1 cellular context compared by ENCODE assay signal in the genomic region with DNA sequence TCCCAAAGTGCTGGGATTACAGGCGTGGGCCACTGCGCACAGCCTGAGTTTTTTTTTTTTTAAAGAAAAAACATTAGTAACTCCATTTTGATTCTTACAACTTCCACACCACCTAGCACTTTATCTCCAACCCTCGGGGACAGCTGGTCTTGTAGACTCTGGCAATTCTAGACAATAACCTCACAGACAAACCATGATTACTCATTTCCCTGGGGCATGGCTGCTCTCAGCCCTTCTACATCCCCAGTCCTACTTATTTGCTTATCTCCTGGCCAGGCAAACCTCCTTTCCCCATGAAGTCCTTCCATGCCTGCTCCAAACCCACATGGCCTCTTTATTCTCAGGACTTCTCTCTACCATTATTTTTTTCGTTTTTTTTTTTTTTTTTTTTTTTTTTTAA.
TF ChIP-seq lines count a peak whose summit lies in the region.

No MANE protein-coding gene starts in this region.

TF ChIP-seq in HepG2, 621 proteins besides CTCF, POLR2A, EP300 and RAD21 (continued from another document):
- TF ChIP-seq TP53 (CRISPR knock-in tag; conservative IDR thresholded peaks at IDR 0.05) = no peak
- TF ChIP-seq, protein P1, sequence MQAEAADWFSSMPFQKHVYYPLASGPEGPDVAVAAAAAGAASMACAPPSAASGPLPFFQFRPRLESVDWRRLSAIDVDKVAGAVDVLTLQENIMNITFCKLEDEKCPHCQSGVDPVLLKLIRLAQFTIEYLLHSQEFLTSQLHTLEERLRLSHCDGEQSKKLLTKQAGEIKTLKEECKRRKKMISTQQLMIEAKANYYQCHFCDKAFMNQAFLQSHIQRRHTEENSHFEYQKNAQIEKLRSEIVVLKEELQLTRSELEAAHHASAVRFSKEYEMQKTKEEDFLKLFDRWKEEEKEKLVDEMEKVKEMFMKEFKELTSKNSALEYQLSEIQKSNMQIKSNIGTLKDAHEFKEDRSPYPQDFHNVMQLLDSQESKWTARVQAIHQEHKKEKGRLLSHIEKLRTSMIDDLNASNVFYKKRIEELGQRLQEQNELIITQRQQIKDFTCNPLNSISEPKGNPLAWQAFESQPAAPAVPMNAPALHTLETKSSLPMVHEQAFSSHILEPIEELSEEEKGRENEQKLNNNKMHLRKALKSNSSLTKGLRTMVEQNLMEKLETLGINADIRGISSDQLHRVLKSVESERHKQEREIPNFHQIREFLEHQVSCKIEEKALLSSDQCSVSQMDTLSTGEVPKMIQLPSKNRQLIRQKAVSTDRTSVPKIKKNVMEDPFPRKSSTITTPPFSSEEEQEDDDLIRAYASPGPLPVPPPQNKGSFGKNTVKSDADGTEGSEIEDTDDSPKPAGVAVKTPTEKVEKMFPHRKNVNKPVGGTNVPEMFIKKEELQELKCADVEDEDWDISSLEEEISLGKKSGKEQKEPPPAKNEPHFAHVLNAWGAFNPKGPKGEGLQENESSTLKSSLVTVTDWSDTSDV (CRISPR knock-in tag; IDR thresholded peaks at IDR 0.05) = no peak
- TF ChIP-seq, protein P2, sequence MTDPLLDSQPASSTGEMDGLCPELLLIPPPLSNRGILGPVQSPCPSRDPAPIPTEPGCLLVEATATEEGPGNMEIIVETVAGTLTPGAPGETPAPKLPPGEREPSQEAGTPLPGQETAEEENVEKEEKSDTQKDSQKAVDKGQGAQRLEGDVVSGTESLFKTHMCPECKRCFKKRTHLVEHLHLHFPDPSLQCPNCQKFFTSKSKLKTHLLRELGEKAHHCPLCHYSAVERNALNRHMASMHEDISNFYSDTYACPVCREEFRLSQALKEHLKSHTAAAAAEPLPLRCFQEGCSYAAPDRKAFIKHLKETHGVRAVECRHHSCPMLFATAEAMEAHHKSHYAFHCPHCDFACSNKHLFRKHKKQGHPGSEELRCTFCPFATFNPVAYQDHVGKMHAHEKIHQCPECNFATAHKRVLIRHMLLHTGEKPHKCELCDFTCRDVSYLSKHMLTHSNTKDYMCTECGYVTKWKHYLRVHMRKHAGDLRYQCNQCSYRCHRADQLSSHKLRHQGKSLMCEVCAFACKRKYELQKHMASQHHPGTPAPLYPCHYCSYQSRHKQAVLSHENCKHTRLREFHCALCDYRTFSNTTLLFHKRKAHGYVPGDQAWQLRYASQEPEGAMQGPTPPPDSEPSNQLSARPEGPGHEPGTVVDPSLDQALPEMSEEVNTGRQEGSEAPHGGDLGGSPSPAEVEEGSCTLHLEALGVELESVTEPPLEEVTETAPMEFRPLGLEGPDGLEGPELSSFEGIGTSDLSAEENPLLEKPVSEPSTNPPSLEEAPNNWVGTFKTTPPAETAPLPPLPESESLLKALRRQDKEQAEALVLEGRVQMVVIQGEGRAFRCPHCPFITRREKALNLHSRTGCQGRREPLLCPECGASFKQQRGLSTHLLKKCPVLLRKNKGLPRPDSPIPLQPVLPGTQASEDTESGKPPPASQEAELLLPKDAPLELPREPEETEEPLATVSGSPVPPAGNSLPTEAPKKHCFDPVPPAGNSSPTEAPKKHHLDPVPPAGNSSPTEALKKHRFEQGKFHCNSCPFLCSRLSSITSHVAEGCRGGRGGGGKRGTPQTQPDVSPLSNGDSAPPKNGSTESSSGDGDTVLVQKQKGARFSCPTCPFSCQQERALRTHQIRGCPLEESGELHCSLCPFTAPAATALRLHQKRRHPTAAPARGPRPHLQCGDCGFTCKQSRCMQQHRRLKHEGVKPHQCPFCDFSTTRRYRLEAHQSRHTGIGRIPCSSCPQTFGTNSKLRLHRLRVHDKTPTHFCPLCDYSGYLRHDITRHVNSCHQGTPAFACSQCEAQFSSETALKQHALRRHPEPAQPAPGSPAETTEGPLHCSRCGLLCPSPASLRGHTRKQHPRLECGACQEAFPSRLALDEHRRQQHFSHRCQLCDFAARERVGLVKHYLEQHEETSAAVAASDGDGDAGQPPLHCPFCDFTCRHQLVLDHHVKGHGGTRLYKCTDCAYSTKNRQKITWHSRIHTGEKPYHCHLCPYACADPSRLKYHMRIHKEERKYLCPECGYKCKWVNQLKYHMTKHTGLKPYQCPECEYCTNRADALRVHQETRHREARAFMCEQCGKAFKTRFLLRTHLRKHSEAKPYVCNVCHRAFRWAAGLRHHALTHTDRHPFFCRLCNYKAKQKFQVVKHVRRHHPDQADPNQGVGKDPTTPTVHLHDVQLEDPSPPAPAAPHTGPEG (CRISPR knock-in tag; IDR thresholded peaks at IDR 0.05) = no peak
- TF ChIP-seq ZBTB7B (CRISPR knock-in tag; IDR thresholded peaks at IDR 0.05) = no peak
- TF ChIP-seq ZNF883 (CRISPR knock-in tag; IDR thresholded peaks at IDR 0.05; ENCODE audit: not compliant biosample characterization) = no peak
- no peak for TF ChIP-seq BORCS8-MEF2B (CRISPR knock-in tag; IDR thresholded peaks at IDR 0.05)
- no peak for TF ChIP-seq XBP1 (CRISPR knock-in tag; IDR thresholded peaks at IDR 0.05)
- TF ChIP-seq ERF (CRISPR knock-in tag; IDR thresholded peaks at IDR 0.05) = 0 out of 2 replicates have a peak, but pooled peaks have one; percentile 9
- no peak for TF ChIP-seq RFXANK (CRISPR knock-in tag; IDR thresholded peaks at IDR 0.05)
- no peak for TF ChIP-seq ZNF563 (CRISPR knock-in tag; IDR thresholded peaks at IDR 0.05)
- 0 out of 2 replicates have a peak, but pooled peaks have one; percentile 15 for TF ChIP-seq HMG20A (CRISPR knock-in tag; IDR thresholded peaks at IDR 0.05; ENCODE audit: borderline replicate concordance)
- peak; percentile 4; the same call in 1 of the 2 replicates for TF ChIP-seq ZSCAN20 (CRISPR knock-in tag; IDR thresholded peaks at IDR 0.05; ENCODE audit: borderline replicate concordance)
- 0 out of 2 replicates have a peak, but pooled peaks have one; percentile 7 for TF ChIP-seq KDM3A (CRISPR knock-in tag; IDR thresholded peaks at IDR 0.05; ENCODE audit: low read depth)
- no peak for TF ChIP-seq ZNF816 (CRISPR knock-in tag; IDR thresholded peaks at IDR 0.05; ENCODE audit: borderline replicate concordance)
- no peak for TF ChIP-seq DPF2 (CRISPR knock-in tag; IDR thresholded peaks at IDR 0.05; ENCODE audit: borderline replicate concordance, low read depth)
- no peak for TF ChIP-seq ZNF598 (CRISPR knock-in tag; IDR thresholded peaks at IDR 0.05; ENCODE audit: borderline replicate concordance)
- TF ChIP-seq, protein P3, sequence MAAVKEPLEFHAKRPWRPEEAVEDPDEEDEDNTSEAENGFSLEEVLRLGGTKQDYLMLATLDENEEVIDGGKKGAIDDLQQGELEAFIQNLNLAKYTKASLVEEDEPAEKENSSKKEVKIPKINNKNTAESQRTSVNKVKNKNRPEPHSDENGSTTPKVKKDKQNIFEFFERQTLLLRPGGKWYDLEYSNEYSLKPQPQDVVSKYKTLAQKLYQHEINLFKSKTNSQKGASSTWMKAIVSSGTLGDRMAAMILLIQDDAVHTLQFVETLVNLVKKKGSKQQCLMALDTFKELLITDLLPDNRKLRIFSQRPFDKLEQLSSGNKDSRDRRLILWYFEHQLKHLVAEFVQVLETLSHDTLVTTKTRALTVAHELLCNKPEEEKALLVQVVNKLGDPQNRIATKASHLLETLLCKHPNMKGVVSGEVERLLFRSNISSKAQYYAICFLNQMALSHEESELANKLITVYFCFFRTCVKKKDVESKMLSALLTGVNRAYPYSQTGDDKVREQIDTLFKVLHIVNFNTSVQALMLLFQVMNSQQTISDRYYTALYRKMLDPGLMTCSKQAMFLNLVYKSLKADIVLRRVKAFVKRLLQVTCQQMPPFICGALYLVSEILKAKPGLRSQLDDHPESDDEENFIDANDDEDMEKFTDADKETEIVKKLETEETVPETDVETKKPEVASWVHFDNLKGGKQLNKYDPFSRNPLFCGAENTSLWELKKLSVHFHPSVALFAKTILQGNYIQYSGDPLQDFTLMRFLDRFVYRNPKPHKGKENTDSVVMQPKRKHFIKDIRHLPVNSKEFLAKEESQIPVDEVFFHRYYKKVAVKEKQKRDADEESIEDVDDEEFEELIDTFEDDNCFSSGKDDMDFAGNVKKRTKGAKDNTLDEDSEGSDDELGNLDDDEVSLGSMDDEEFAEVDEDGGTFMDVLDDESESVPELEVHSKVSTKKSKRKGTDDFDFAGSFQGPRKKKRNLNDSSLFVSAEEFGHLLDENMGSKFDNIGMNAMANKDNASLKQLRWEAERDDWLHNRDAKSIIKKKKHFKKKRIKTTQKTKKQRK (IDR thresholded peaks at IDR 0.05; ENCODE audit: low read length) = no peak
- TF ChIP-seq AHR (CRISPR knock-in tag; IDR thresholded peaks at IDR 0.05) = no peak
- no peak for TF ChIP-seq RNF2 (conservative IDR thresholded peaks at IDR 0.05; ENCODE audit: low read depth)
- no peak for TF ChIP-seq JUNB (CRISPR knock-in tag; IDR thresholded peaks at IDR 0.05; ENCODE audit: borderline replicate concordance)
- TF ChIP-seq, protein P4, sequence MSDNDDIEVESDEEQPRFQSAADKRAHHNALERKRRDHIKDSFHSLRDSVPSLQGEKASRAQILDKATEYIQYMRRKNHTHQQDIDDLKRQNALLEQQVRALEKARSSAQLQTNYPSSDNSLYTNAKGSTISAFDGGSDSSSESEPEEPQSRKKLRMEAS (IDR thresholded peaks at IDR 0.05) = no peak; the same call in 1 of the 2 replicates
- no peak for TF ChIP-seq SMYD3 (CRISPR knock-in tag; IDR thresholded peaks at IDR 0.05)
- TF ChIP-seq, protein P5, sequence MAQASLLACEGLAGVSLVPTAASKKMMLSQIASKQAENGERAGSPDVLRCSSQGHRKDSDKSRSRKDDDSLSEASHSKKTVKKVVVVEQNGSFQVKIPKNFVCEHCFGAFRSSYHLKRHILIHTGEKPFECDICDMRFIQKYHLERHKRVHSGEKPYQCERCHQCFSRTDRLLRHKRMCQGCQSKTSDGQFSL (CRISPR knock-in tag; IDR thresholded peaks at IDR 0.05) = no peak
- TF ChIP-seq, protein P6, sequence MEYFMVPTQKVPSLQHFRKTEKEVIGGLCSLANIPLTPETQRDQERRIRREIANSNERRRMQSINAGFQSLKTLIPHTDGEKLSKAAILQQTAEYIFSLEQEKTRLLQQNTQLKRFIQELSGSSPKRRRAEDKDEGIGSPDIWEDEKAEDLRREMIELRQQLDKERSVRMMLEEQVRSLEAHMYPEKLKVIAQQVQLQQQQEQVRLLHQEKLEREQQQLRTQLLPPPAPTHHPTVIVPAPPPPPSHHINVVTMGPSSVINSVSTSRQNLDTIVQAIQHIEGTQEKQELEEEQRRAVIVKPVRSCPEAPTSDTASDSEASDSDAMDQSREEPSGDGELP (IDR thresholded peaks at IDR 0.05; ENCODE audit: borderline replicate concordance, low read depth) = no peak
- no peak for TF ChIP-seq DMAP1 (CRISPR knock-in tag; IDR thresholded peaks at IDR 0.05)
- TF ChIP-seq, protein P7, sequence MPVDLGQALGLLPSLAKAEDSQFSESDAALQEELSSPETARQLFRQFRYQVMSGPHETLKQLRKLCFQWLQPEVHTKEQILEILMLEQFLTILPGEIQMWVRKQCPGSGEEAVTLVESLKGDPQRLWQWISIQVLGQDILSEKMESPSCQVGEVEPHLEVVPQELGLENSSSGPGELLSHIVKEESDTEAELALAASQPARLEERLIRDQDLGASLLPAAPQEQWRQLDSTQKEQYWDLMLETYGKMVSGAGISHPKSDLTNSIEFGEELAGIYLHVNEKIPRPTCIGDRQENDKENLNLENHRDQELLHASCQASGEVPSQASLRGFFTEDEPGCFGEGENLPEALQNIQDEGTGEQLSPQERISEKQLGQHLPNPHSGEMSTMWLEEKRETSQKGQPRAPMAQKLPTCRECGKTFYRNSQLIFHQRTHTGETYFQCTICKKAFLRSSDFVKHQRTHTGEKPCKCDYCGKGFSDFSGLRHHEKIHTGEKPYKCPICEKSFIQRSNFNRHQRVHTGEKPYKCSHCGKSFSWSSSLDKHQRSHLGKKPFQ (CRISPR knock-in tag; IDR thresholded peaks at IDR 0.05; ENCODE audit: insufficient replicate concordance) = no peak
- TF ChIP-seq PHF5A (CRISPR knock-in tag; IDR thresholded peaks at IDR 0.05; ENCODE audit: low read depth, unreplicated experiment) = no peak
- no peak for TF ChIP-seq NBN (conservative IDR thresholded peaks at IDR 0.05)
- no peak for TF ChIP-seq ZNF572 (CRISPR knock-in tag; IDR thresholded peaks at IDR 0.05)
- TF ChIP-seq FOXO4 (CRISPR knock-in tag; conservative IDR thresholded peaks at IDR 0.05) = no peak
- no peak for TF ChIP-seq SAP130 (CRISPR knock-in tag; IDR thresholded peaks at IDR 0.05; ENCODE audit: low read depth)
- TF ChIP-seq, protein P8, sequence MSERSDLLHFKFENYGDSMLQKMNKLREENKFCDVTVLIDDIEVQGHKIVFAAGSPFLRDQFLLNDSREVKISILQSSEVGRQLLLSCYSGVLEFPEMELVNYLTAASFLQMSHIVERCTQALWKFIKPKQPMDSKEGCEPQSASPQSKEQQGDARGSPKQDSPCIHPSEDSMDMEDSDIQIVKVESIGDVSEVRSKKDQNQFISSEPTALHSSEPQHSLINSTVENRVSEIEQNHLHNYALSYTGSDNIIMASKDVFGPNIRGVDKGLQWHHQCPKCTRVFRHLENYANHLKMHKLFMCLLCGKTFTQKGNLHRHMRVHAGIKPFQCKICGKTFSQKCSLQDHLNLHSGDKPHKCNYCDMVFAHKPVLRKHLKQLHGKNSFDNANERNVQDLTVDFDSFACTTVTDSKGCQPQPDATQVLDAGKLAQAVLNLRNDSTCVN (CRISPR knock-in tag; IDR thresholded peaks at IDR 0.05; ENCODE audit: borderline replicate concordance) = no peak
- no peak for TF ChIP-seq MBD4 (IDR thresholded peaks at IDR 0.05; ENCODE audit: borderline replicate concordance, low read length)
- 0 out of 2 replicates have a peak, but pooled peaks have one; percentile 7 for TF ChIP-seq MEIS2 (CRISPR knock-in tag; IDR thresholded peaks at IDR 0.05)
- TF ChIP-seq ZNF569 (CRISPR knock-in tag; IDR thresholded peaks at IDR 0.05; ENCODE audit: borderline replicate concordance) = no peak
